8 cellular contexts compared by ENCODE assay signal in genomic region chr19:10580979-10581631, GRCh38. TPM values are rescaled to one million over a fixed set of nuclear protein-coding genes. Genes with fewer than 3 reads are reported as not detected.
A peak's percentile ranks its signal among the peaks of the same experiment; 100 is the strongest.
DNase-seq lines count a peak whose midpoint lies in the region; ATAC-seq, FAIRE-seq and TF ChIP-seq lines count a peak whose summit lies in the region.

No MANE protein-coding gene starts in this region.

- TF ChIP-seq RAD21 in neural cell (conservative IDR thresholded peaks at IDR 0.05): peak; percentile 93

- H3K4me3 Mint-ChIP-seq in activated T-cell treated with anti-CD3 and anti-CD28 coated beads, Interleukin-2, amount 50 U/mL, for 24 hours: no peak overlapping the region

- no peak for TF ChIP-seq EP300 in neural cell (conservative IDR thresholded peaks at IDR 0.05; ENCODE audit: poor library complexity, severe bottlenecking)

- peak; percentile 99 for TF ChIP-seq CTCF in fibroblast of mammary gland (conservative IDR thresholded peaks at IDR 0.05; ENCODE audit: control insufficient read depth, insufficient read depth, low read depth, low read length)
- TF ChIP-seq CTCF in neural cell (IDR thresholded peaks at IDR 0.05; ENCODE audit: poor library complexity, severe bottlenecking): peak; percentile 99

- peaks cover 10% of the 10 kb centered on the region for H3K27me3 ChIP-seq in neural cell (ENCODE audit: insufficient read depth, low read depth, low read length)

- no peak overlapping the region for H3K4me2 ChIP-seq in neural cell (ENCODE audit: low read length)

- H3K36me3 ChIP-seq in neural cell (ENCODE audit: insufficient read depth, low read length): no peaks in the 10 kb centered on the region

- H2AFZ ChIP-seq in neural cell (ENCODE audit: low read depth, low read length): no peak overlapping the region

- FAIRE-seq in RCC 7860 (lab: Jason Lieb, UNC): peak; percentile 21

- H3K36me3 Mint-ChIP-seq in activated T-cell treated with anti-CD3 and anti-CD28 coated beads, Interleukin-2, amount 50 U/mL, for 24 hours (ENCODE audit: low read depth): no peaks in the 10 kb centered on the region

- no peaks in the 10 kb centered on the region for H3K9me3 Mint-ChIP-seq in activated T-cell treated with anti-CD3 and anti-CD28 coated beads, Interleukin-2, amount 50 U/mL, for 24 hours

- no peaks in the 10 kb centered on the region for H3K9me3 ChIP-seq in neural cell (ENCODE audit: low read length)

- H3F3A ChIP-seq in neural cell (ENCODE audit: insufficient read depth, low read length, poor library complexity, severe bottlenecking): no peaks in the 10 kb centered on the region

- no peak overlapping the region for H3K9ac ChIP-seq in neural cell (ENCODE audit: low read length)

- DNase-seq in DMS53 treated with DMSO at 0.1 percent for 48 hours (lab: John Stamatoyannopoulos, UW; ENCODE audit: unreplicated experiment) (peak; percentile 59), KG1 (lab: John Stamatoyannopoulos, UW) (peak; percentile 94), RCC 7860 (ENCODE audit: low spot score) (peak; percentile 68), fibroblast of mammary gland (ENCODE audit: low read depth) (peak; percentile 90)
- DNase-seq in activated T-cell treated with anti-CD3 and anti-CD28 coated beads, Interleukin-2, amount 50 U/mL, for 24 hours: peak; percentile 93
- peak; percentile 86 for DNase-seq in stimulated activated naive CD4-positive, alpha-beta T cell treated with Interleukin-2 at 50 U/mL for 16 hours (lab: John Stamatoyannopoulos, UW)

- H3K79me2 ChIP-seq in neural cell (replicated peaks; ENCODE audit: insufficient read depth, low read length): no peaks in the 10 kb centered on the region

- H4K20me1 ChIP-seq in neural cell (ENCODE audit: insufficient read depth): no peaks in the 10 kb centered on the region

- H3K27me3 Mint-ChIP-seq in activated T-cell treated with anti-CD3 and anti-CD28 coated beads, Interleukin-2, amount 50 U/mL, for 24 hours: no peaks in the 10 kb centered on the region

- H3K4me1 Mint-ChIP-seq in activated T-cell treated with anti-CD3 and anti-CD28 coated beads, Interleukin-2, amount 50 U/mL, for 24 hours (ENCODE audit: low read depth): peaks cover 8% of the 10 kb centered on the region

- H3K4me3 ChIP-seq in fibroblast of mammary gland (ENCODE audit: control insufficient read depth, low read depth, low read length) (no peak overlapping the region), neural cell (ENCODE audit: low read length) (no peak overlapping the region)

- H3K9me2 ChIP-seq in neural cell (ENCODE audit: insufficient read depth, low read length): no peaks in the 10 kb centered on the region

- H3K27ac Mint-ChIP-seq in activated T-cell treated with anti-CD3 and anti-CD28 coated beads, Interleukin-2, amount 50 U/mL, for 24 hours: peak overlapping the region; percentile 75

- no peak overlapping the region for H3K27ac ChIP-seq in neural cell (ENCODE audit: low read length)

- ATAC-seq in HG03095 (IDR thresholded peaks at IDR 0.05; ENCODE audit: unreplicated experiment): no peak

TF ChIP-seq in neural cell, 6 proteins besides CTCF, POLR2A, EP300 and RAD21:
- TF ChIP-seq POLR2AphosphoS5 (IDR thresholded peaks at IDR 0.05) (no peak), EZH2 (IDR thresholded peaks at IDR 0.05; ENCODE audit: borderline replicate concordance, insufficient read depth, low read length, poor library complexity, severe bottlenecking) (no peak), SMC3 (conservative IDR thresholded peaks at IDR 0.05; ENCODE audit: poor library complexity) (peak; percentile 88), TAF1 (IDR thresholded peaks at IDR 0.05; ENCODE audit: low read depth) (no peak), MXI1 (conservative IDR thresholded peaks at IDR 0.05; ENCODE audit: poor library complexity, severe bottlenecking) (peak; percentile 37), REST (IDR thresholded peaks at IDR 0.05; ENCODE audit: borderline replicate concordance) (no peak)

RNA-seq across cellular contexts. Expression of gene AP1M2, which starts 6.0 kb away (rescaled TPM):
- 0.38 and 3.7 TPM in 2 replicates for polyA plus RNA-seq in neural cell
- not detected in 2 replicates for polyA minus RNA-seq in neural cell

RNA-seq across cellular contexts. Expression of gene CDKN2D, which starts 12.3 kb away (rescaled TPM):
- polyA plus RNA-seq in neural cell: 333 and 339 TPM in 2 replicates
- polyA minus RNA-seq in neural cell: 98.5 and 118 TPM in 2 replicates

RNA-seq across cellular contexts. Expression of gene KRI1, which starts 15.3 kb away (rescaled TPM):
- polyA plus RNA-seq in neural cell: 5.3 and 6.5 TPM in 2 replicates
- polyA minus RNA-seq in neural cell: 6.5 and 7.5 TPM in 2 replicates

RNA-seq across cellular contexts. Expression of gene ATG4D, which starts 37.4 kb away (rescaled TPM):
- 50.2 and 59.3 TPM in 2 replicates for polyA plus RNA-seq in neural cell
- polyA minus RNA-seq in neural cell: 38.4 and 54.3 TPM in 2 replicates

RNA-seq across cellular contexts. Expression of gene SLC44A2, which starts 44.2 kb away (rescaled TPM):
- polyA plus RNA-seq in neural cell: 50.0 and 55.7 TPM in 2 replicates
- 28.1 and 29.5 TPM in 2 replicates for polyA minus RNA-seq in neural cell
